Comparison of ENCODE assay signal across 1 cellular context in the genomic region with DNA sequence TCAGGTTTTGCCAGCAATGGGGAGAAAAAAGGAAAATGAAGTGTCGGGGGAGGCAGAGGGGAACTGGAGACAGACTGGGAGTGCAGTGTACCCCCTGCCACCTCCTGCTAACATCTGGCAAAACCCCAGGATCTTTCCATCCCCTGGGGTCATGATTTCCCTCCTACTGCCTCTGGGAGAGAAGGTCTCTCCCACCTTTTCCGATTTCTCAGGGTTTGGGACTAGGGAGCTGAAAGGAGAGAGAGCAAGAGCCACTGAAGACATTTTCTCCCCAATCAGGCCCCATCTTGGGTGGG.
TF ChIP-seq lines count a peak whose summit lies in the region.

No MANE protein-coding gene starts in this region.

TF ChIP-seq in GM23338, 12 proteins besides CTCF, POLR2A, EP300 and RAD21:
- TF ChIP-seq, protein P1, sequence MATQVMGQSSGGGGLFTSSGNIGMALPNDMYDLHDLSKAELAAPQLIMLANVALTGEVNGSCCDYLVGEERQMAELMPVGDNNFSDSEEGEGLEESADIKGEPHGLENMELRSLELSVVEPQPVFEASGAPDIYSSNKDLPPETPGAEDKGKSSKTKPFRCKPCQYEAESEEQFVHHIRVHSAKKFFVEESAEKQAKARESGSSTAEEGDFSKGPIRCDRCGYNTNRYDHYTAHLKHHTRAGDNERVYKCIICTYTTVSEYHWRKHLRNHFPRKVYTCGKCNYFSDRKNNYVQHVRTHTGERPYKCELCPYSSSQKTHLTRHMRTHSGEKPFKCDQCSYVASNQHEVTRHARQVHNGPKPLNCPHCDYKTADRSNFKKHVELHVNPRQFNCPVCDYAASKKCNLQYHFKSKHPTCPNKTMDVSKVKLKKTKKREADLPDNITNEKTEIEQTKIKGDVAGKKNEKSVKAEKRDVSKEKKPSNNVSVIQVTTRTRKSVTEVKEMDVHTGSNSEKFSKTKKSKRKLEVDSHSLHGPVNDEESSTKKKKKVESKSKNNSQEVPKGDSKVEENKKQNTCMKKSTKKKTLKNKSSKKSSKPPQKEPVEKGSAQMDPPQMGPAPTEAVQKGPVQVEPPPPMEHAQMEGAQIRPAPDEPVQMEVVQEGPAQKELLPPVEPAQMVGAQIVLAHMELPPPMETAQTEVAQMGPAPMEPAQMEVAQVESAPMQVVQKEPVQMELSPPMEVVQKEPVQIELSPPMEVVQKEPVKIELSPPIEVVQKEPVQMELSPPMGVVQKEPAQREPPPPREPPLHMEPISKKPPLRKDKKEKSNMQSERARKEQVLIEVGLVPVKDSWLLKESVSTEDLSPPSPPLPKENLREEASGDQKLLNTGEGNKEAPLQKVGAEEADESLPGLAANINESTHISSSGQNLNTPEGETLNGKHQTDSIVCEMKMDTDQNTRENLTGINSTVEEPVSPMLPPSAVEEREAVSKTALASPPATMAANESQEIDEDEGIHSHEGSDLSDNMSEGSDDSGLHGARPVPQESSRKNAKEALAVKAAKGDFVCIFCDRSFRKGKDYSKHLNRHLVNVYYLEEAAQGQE (IDR thresholded peaks at IDR 0.05; ENCODE audit: unreplicated experiment): no peak
- no peak for TF ChIP-seq NANOG (IDR thresholded peaks at IDR 0.05; ENCODE audit: borderline replicate concordance)
- TF ChIP-seq ZNF114 (CRISPR knock-in tag; IDR thresholded peaks at IDR 0.05): no peak
- TF ChIP-seq CREB1 (CRISPR knock-in tag; IDR thresholded peaks at IDR 0.05; ENCODE audit: low read depth): no peak
- no peak for TF ChIP-seq STAT1 (IDR thresholded peaks at IDR 0.05; ENCODE audit: unreplicated experiment)
- TF ChIP-seq JUNB (IDR thresholded peaks at IDR 0.05; ENCODE audit: unreplicated experiment): no peak
- TF ChIP-seq, protein P2, sequence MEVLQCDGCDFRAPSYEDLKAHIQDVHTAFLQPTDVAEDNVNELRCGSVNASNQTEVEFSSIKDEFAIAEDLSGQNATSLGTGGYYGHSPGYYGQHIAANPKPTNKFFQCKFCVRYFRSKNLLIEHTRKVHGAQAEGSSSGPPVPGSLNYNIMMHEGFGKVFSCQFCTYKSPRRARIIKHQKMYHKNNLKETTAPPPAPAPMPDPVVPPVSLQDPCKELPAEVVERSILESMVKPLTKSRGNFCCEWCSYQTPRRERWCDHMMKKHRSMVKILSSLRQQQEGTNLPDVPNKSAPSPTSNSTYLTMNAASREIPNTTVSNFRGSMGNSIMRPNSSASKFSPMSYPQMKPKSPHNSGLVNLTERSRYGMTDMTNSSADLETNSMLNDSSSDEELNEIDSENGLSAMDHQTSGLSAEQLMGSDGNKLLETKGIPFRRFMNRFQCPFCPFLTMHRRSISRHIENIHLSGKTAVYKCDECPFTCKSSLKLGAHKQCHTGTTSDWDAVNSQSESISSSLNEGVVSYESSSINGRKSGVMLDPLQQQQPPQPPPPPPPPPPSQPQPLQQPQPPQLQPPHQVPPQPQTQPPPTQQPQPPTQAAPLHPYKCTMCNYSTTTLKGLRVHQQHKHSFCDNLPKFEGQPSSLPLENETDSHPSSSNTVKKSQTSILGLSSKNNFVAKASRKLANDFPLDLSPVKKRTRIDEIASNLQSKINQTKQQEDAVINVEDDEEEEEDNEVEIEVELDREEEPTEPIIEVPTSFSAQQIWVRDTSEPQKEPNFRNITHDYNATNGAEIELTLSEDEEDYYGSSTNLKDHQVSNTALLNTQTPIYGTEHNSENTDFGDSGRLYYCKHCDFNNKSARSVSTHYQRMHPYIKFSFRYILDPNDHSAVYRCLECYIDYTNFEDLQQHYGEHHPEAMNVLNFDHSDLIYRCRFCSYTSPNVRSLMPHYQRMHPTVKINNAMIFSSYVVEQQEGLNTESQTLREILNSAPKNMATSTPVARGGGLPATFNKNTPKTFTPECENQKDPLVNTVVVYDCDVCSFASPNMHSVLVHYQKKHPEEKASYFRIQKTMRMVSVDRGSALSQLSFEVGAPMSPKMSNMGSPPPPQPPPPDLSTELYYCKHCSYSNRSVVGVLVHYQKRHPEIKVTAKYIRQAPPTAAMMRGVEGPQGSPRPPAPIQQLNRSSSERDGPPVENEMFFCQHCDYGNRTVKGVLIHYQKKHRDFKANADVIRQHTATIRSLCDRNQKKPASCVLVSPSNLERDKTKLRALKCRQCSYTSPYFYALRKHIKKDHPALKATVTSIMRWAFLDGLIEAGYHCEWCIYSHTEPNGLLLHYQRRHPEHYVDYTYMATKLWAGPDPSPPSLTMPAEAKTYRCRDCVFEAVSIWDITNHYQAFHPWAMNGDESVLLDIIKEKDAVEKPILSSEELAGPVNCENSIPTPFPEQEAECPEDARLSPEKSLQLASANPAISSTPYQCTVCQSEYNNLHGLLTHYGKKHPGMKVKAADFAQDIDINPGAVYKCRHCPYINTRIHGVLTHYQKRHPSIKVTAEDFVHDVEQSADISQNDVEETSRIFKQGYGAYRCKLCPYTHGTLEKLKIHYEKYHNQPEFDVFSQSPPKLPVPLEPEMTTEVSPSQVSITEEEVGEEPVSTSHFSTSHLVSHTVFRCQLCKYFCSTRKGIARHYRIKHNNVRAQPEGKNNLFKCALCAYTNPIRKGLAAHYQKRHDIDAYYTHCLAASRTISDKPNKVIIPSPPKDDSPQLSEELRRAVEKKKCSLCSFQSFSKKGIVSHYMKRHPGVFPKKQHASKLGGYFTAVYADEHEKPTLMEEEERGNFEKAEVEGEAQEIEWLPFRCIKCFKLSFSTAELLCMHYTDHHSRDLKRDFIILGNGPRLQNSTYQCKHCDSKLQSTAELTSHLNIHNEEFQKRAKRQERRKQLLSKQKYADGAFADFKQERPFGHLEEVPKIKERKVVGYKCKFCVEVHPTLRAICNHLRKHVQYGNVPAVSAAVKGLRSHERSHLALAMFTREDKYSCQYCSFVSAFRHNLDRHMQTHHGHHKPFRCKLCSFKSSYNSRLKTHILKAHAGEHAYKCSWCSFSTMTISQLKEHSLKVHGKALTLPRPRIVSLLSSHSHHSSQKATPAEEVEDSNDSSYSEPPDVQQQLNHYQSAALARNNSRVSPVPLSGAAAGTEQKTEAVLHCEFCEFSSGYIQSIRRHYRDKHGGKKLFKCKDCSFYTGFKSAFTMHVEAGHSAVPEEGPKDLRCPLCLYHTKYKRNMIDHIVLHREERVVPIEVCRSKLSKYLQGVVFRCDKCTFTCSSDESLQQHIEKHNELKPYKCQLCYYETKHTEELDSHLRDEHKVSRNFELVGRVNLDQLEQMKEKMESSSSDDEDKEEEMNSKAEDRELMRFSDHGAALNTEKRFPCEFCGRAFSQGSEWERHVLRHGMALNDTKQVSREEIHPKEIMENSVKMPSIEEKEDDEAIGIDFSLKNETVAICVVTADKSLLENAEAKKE (CRISPR knock-in tag; IDR thresholded peaks at IDR 0.05): no peak
- TF ChIP-seq ZNF331 (CRISPR knock-in tag; IDR thresholded peaks at IDR 0.05; ENCODE audit: low read depth): no peak
